In genomic region chr18:49189772-49190171, GRCh38 we compare ENCODE assay signal across 24 cellular contexts.
DNase-seq lines count a peak whose midpoint lies in the region; ATAC-seq and TF ChIP-seq lines count a peak whose summit lies in the region.
"Had no signal": no experiment of that assay in that cellular context is flagged by ENCODE, and none has a peak within 500 bp of the region (broad histone marks: within the 10 kb centered on the region; RNA-seq: fewer than 3 reads in every experiment).

No MANE protein-coding gene starts in this region.

- H3K27me3 Mint-ChIP-seq in WTC11 (ENCODE audit: low read depth) = no peaks in the 10 kb centered on the region
- H3K27me3 Mint-ChIP-seq: activated CD4-positive, alpha-beta memory T cell treated with anti-CD3 and anti-CD28 coated beads, Interleukin-2, amount 10 ng/mL, durations not matched to agents 7 days and 5 days; CD4-positive, alpha-beta memory T cell; naive thymus-derived CD4-positive, alpha-beta T cell had no signal

- H3K36me3 Mint-ChIP-seq in WTC11 = no peaks in the 10 kb centered on the region

- H3K36me3 ChIP-seq in osteoblast (ENCODE audit: insufficient read depth, low read length) = no peaks in the 10 kb centered on the region
- H3K36me3 ChIP-seq: colonic mucosa, right lobe of liver, thyroid gland had no signal

- CTCF ChIA-PET in WTC11 (lab: Charles Lee) = no interaction called here

- peaks cover 10% of the 10 kb centered on the region for H3K9me3 Mint-ChIP-seq in WTC11
- H3K9me3 Mint-ChIP-seq: CD4-positive, alpha-beta memory T cell had no signal

- H3K4me1 ChIP-seq in osteoblast (ENCODE audit: insufficient read depth, low read length) = peaks cover 14% of the 10 kb centered on the region
- H3K4me1 ChIP-seq: colonic mucosa, right lobe of liver, thyroid gland had no signal

- H3K4me3 ChIP-seq in fibroblast of the aortic adventitia (ENCODE audit: low read depth, low read length) (no peak overlapping the region), osteoblast (ENCODE audit: insufficient read depth, low read length) (no peak overlapping the region)
- H3K4me3 ChIP-seq: colonic mucosa, right lobe of liver, thyroid gland had no signal

- H3K27ac ChIP-seq in angular gyrus (ENCODE audit: low read depth, low read length) (peak overlapping the region; percentile 81), osteoblast (ENCODE audit: low read depth, low read length) (no peak overlapping the region)
- H3K27ac ChIP-seq: colonic mucosa, foreskin keratinocyte, right lobe of liver, thyroid gland had no signal

- peaks cover 3% of the 10 kb centered on the region for H4K20me1 ChIP-seq in osteoblast (ENCODE audit: insufficient read depth, low read length)

- DNase-seq in COLO829 (ENCODE audit: low spot score) (peak; percentile 28), fibroblast of the aortic adventitia (ENCODE audit: low read depth) (peak; percentile 49), osteoblast (ENCODE audit: insufficient read length, low spot score, missing footprints) (no peak), NCI-H2171 treated with DMSO at 0.1 percent for 48 hours (lab: John Stamatoyannopoulos, UW) (no peak), NCI-H226 (no peak), WTC11 (ENCODE audit: low spot score) (no peak), HUDEP-2 (lab: John Stamatoyannopoulos, UW; ENCODE audit: unreplicated experiment in 76 of 76) (no peak)
- DNase-seq: activated CD4-positive, alpha-beta memory T cell treated with anti-CD3 and anti-CD28 coated beads, Interleukin-2, amount 10 ng/mL, durations not matched to agents 7 days and 5 days; activated naive CD4-positive, alpha-beta T cell; activated T-cell treated with anti-CD3 and anti-CD28 coated beads, Interleukin-2, amount 50 U/mL, for 1 hour; CD4-positive, alpha-beta memory T cell; colonic mucosa; foreskin keratinocyte; H7; mammary epithelial cell; naive thymus-derived CD4-positive, alpha-beta T cell; NCI-H1417; NCI-H2107; NCI-H510A treated with DMSO at 0.1 percent for 48 hours; right lobe of liver; RPMI8226; T-helper 9 cell; thyroid gland had no signal

- H3K4me1 Mint-ChIP-seq in WTC11 = peaks cover 5% of the 10 kb centered on the region; the same call in 1 of the 2 replicates
- H3K4me1 Mint-ChIP-seq: activated CD4-positive, alpha-beta memory T cell treated with anti-CD3 and anti-CD28 coated beads, Interleukin-2, amount 10 ng/mL, durations not matched to agents 7 days and 5 days had no signal

- no peak for ATAC-seq in WTC11
- ATAC-seq: foreskin keratinocyte; naive thymus-derived CD4-positive, alpha-beta T cell had no signal

- no peaks in the 10 kb centered on the region for H3K27me3 ChIP-seq in osteoblast (ENCODE audit: insufficient read depth, low read length)
- H3K27me3 ChIP-seq: colonic mucosa, foreskin keratinocyte, right lobe of liver, thyroid gland had no signal

- H3K27ac Mint-ChIP-seq in WTC11 = no peak overlapping the region
- H3K27ac Mint-ChIP-seq: activated CD4-positive, alpha-beta memory T cell treated with anti-CD3 and anti-CD28 coated beads, Interleukin-2, amount 10 ng/mL, durations not matched to agents 7 days and 5 days; CD4-positive, alpha-beta memory T cell; naive thymus-derived CD4-positive, alpha-beta T cell had no signal

- H3K4me3 Mint-ChIP-seq in WTC11 = no peak overlapping the region
- H3K4me3 Mint-ChIP-seq: activated CD4-positive, alpha-beta memory T cell treated with anti-CD3 and anti-CD28 coated beads, Interleukin-2, amount 10 ng/mL, durations not matched to agents 7 days and 5 days; CD4-positive, alpha-beta memory T cell; naive thymus-derived CD4-positive, alpha-beta T cell had no signal

- POLR2A ChIA-PET in WTC11 (lab: Charles Lee) = interaction anchor here (1.0 kb wide), 1 partner anchor 237 kb away, joined by 3 read pairs; no protein-coding TSS in a partner anchor

- no peak overlapping the region for H2AFZ ChIP-seq in osteoblast (ENCODE audit: low read length)

- TF ChIP-seq CTCF in fibroblast of the aortic adventitia (IDR thresholded peaks at IDR 0.05; ENCODE audit: insufficient read depth, low read length) = no peak
- no peak for TF ChIP-seq CTCF in osteoblast (IDR thresholded peaks at IDR 0.05; ENCODE audit: extremely low read depth, low read depth, low read length)
- TF ChIP-seq CTCF in WTC11 (IDR thresholded peaks at IDR 0.05) = no peak

- peak overlapping the region; percentile 23 for H3K4me2 ChIP-seq in osteoblast (ENCODE audit: insufficient read depth, low read length)

- H3K79me2 ChIP-seq in osteoblast (ENCODE audit: insufficient read depth, low read length) = no peaks in the 10 kb centered on the region

- H3K9me3 ChIP-seq in osteoblast (ENCODE audit: low read depth, low read length) = no peaks in the 10 kb centered on the region
- H3K9me3 ChIP-seq: colonic mucosa, right lobe of liver, thyroid gland had no signal

TF ChIP-seq in WTC11, 78 proteins besides CTCF, POLR2A, EP300 and RAD21 (continues in another document):
- TF ChIP-seq CREM (CRISPR knock-in tag; IDR thresholded peaks at IDR 0.05) (no peak), ELF4 (CRISPR knock-in tag; IDR thresholded peaks at IDR 0.05; ENCODE audit: low read depth) (no peak), MYBL2 (CRISPR knock-in tag; IDR thresholded peaks at IDR 0.05) (no peak), TEAD1 (CRISPR knock-in tag; IDR thresholded peaks at IDR 0.05) (no peak), IRF2 (CRISPR knock-in tag; IDR thresholded peaks at IDR 0.05; ENCODE audit: borderline replicate concordance, low read depth) (no peak), ZNF317 (CRISPR knock-in tag; IDR thresholded peaks at IDR 0.05; ENCODE audit: borderline replicate concordance, low read depth) (no peak), JAZF1 (CRISPR knock-in tag; IDR thresholded peaks at IDR 0.05) (no peak), RELA (CRISPR knock-in tag; IDR thresholded peaks at IDR 0.05; ENCODE audit: borderline replicate concordance) (no peak), SOX15 (CRISPR knock-in tag; IDR thresholded peaks at IDR 0.05) (no peak), ZNF396 (CRISPR knock-in tag; IDR thresholded peaks at IDR 0.05; ENCODE audit: borderline replicate concordance) (no peak)
- TF ChIP-seq, protein P1, sequence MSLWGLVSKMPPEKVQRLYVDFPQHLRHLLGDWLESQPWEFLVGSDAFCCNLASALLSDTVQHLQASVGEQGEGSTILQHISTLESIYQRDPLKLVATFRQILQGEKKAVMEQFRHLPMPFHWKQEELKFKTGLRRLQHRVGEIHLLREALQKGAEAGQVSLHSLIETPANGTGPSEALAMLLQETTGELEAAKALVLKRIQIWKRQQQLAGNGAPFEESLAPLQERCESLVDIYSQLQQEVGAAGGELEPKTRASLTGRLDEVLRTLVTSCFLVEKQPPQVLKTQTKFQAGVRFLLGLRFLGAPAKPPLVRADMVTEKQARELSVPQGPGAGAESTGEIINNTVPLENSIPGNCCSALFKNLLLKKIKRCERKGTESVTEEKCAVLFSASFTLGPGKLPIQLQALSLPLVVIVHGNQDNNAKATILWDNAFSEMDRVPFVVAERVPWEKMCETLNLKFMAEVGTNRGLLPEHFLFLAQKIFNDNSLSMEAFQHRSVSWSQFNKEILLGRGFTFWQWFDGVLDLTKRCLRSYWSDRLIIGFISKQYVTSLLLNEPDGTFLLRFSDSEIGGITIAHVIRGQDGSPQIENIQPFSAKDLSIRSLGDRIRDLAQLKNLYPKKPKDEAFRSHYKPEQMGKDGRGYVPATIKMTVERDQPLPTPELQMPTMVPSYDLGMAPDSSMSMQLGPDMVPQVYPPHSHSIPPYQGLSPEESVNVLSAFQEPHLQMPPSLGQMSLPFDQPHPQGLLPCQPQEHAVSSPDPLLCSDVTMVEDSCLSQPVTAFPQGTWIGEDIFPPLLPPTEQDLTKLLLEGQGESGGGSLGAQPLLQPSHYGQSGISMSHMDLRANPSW (CRISPR knock-in tag; conservative IDR thresholded peaks at IDR 0.05; ENCODE audit: low read depth) = no peak
- TF ChIP-seq, protein P2, sequence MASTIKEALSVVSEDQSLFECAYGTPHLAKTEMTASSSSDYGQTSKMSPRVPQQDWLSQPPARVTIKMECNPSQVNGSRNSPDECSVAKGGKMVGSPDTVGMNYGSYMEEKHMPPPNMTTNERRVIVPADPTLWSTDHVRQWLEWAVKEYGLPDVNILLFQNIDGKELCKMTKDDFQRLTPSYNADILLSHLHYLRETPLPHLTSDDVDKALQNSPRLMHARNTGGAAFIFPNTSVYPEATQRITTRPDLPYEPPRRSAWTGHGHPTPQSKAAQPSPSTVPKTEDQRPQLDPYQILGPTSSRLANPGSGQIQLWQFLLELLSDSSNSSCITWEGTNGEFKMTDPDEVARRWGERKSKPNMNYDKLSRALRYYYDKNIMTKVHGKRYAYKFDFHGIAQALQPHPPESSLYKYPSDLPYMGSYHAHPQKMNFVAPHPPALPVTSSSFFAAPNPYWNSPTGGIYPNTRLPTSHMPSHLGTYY (CRISPR knock-in tag; IDR thresholded peaks at IDR 0.05) = no peak
- TF ChIP-seq, protein P3, sequence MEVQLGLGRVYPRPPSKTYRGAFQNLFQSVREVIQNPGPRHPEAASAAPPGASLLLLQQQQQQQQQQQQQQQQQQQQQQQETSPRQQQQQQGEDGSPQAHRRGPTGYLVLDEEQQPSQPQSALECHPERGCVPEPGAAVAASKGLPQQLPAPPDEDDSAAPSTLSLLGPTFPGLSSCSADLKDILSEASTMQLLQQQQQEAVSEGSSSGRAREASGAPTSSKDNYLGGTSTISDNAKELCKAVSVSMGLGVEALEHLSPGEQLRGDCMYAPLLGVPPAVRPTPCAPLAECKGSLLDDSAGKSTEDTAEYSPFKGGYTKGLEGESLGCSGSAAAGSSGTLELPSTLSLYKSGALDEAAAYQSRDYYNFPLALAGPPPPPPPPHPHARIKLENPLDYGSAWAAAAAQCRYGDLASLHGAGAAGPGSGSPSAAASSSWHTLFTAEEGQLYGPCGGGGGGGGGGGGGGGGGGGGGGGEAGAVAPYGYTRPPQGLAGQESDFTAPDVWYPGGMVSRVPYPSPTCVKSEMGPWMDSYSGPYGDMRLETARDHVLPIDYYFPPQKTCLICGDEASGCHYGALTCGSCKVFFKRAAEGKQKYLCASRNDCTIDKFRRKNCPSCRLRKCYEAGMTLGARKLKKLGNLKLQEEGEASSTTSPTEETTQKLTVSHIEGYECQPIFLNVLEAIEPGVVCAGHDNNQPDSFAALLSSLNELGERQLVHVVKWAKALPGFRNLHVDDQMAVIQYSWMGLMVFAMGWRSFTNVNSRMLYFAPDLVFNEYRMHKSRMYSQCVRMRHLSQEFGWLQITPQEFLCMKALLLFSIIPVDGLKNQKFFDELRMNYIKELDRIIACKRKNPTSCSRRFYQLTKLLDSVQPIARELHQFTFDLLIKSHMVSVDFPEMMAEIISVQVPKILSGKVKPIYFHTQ (CRISPR knock-in tag; IDR thresholded peaks at IDR 0.05) = no peak

Comparison
In these comparisons a context has a peak if more than half of its experiments do, and no peak if none do; other contexts are left out.
1. DNase-seq: peak in COLO829 (single experiment) and fibroblast of the aortic adventitia (single experiment); none in osteoblast (single experiment), NCI-H2171 treated with DMSO at 0.1 percent for 48 hours (single experiment), NCI-H226 (single experiment), WTC11 (single experiment) and HUDEP-2 (0 of 76).